In the genomic region with DNA sequence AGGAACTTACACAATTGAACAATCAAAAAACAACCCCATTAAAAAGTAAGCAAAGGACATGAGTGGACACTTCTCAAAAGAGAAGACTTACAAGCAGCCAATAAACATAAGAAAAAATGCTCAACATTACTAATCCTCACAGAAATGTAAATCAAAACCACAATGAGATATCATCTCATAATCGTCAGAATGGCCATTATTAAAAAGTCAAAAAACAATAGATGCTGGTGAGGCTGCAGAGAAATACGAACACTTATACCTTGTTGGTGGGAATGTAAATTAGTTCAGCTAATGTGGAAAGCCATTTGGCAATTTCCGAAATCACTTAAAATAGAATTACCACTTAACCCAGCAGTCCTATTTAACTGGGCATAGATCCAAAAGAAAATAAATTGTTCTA, we compare ENCODE assay signal across 19 cellular contexts.
A peak's percentile ranks its signal among the peaks of the same experiment; 100 is the strongest.
DNase-seq lines count a peak whose midpoint lies in the region; ATAC-seq and TF ChIP-seq lines count a peak whose summit lies in the region.
"Had no signal": no experiment of that assay in that cellular context is flagged by ENCODE, and none has a peak within 500 bp of the region (broad histone marks: within the 10 kb centered on the region; RNA-seq: fewer than 3 reads in every experiment).

No MANE protein-coding gene starts in this region.

- intact Hi-C loops in right lobe of liver (cut with DNase I) = no loop called here

- ATAC-seq in GM21360 (IDR thresholded peaks at IDR 0.05; ENCODE audit: unreplicated experiment) (no peak), right lobe of liver (no peak)
- ATAC-seq: effector memory CD8-positive, alpha-beta T cell; HCT116; stimulated activated effector memory CD8-positive, alpha-beta T cell treated with anti-CD3 and anti-CD28 coated beads, Interleukin-12 subunit alpha, Interleukin-12 subunit beta, amount 100 ng/mL, for 72 hours; T-helper 17 cell had no signal

- TF ChIP-seq POLR2A in right lobe of liver (IDR thresholded peaks at IDR 0.05) = no peak

- no peaks in the 10 kb centered on the region for H3K36me3 ChIP-seq in right lobe of liver
- H3K36me3 ChIP-seq: sigmoid colon had no signal

- peak; percentile 60 for DNase-seq in NCI-H510A treated with DMSO at 0.1 percent for 48 hours (lab: John Stamatoyannopoulos, UW)
- DNase-seq in NCI-H510A (lab: John Stamatoyannopoulos, UW) = no peak
- DNase-seq in NCI-H345 (lab: John Stamatoyannopoulos, UW) = peak; percentile 61
- DNase-seq in astrocyte of the spinal cord (ENCODE audit: low read depth, low spot score) = peak; percentile 57
- peak; percentile 32 for DNase-seq in renal cortical epithelial cell (ENCODE audit: low read depth)
- DNase-seq in right lobe of liver = no peak
- no peak for DNase-seq in NCI-H82 (lab: John Stamatoyannopoulos, UW)
- DNase-seq: activated CD4-positive, alpha-beta T cell treated with anti-CD3 and anti-CD28 coated beads, Interleukin-2, amount 10 ng/mL, durations not matched to agents 7 days and 5 days; activated gamma-delta T cell; C1 segment of cervical spinal cord; effector memory CD8-positive, alpha-beta T cell; GF-D8; hippocampal formation; sigmoid colon; T-helper 17 cell; testis had no signal

- H3K4me1 ChIP-seq in right lobe of liver = no peaks in the 10 kb centered on the region
- H3K4me1 ChIP-seq: sigmoid colon, testis had no signal

- TF ChIP-seq CTCF in astrocyte of the spinal cord (IDR thresholded peaks at IDR 0.05; ENCODE audit: low read depth, low read length) (no peak), right lobe of liver (IDR thresholded peaks at IDR 0.05) (no peak)

- in situ Hi-C loops in astrocyte of the spinal cord (cut with HindIII; ENCODE audit: low sequenced_read_pairs) = no loop called here

- no peak overlapping the region for H3K27ac ChIP-seq in right lobe of liver
- H3K27ac ChIP-seq: sigmoid colon, testis had no signal

- H3K9me3 ChIP-seq in right lobe of liver = no peaks in the 10 kb centered on the region
- H3K9me3 ChIP-seq: sigmoid colon, testis had no signal

- H3K4me3 ChIP-seq in astrocyte of the spinal cord (ENCODE audit: low read depth, low read length) = no peak overlapping the region
- no peak overlapping the region for H3K4me3 ChIP-seq in right lobe of liver
- H3K4me3 ChIP-seq: sigmoid colon, testis had no signal

- WGBS in right lobe of liver (ENCODE audit: insufficient coverage, low coverage, low lambda C conversion rate, missing lambda C conversion rate) = 63% methylated on average over 3 of the region's 3 CpGs

- no peaks in the 10 kb centered on the region for H3K27me3 ChIP-seq in right lobe of liver
- H3K27me3 ChIP-seq: sigmoid colon, testis had no signal

Comparison
In these comparisons a context has a peak if more than half of its experiments do, and no peak if none do; other contexts are left out.
1. DNase-seq: peak in NCI-H510A treated with DMSO at 0.1 percent for 48 hours (single experiment), NCI-H345 (single experiment), astrocyte of the spinal cord (single experiment) and renal cortical epithelial cell (single experiment); none in NCI-H510A (single experiment), right lobe of liver (0 of 3) and NCI-H82 (single experiment).